2 cellular contexts compared by ENCODE assay signal in the genomic region with DNA sequence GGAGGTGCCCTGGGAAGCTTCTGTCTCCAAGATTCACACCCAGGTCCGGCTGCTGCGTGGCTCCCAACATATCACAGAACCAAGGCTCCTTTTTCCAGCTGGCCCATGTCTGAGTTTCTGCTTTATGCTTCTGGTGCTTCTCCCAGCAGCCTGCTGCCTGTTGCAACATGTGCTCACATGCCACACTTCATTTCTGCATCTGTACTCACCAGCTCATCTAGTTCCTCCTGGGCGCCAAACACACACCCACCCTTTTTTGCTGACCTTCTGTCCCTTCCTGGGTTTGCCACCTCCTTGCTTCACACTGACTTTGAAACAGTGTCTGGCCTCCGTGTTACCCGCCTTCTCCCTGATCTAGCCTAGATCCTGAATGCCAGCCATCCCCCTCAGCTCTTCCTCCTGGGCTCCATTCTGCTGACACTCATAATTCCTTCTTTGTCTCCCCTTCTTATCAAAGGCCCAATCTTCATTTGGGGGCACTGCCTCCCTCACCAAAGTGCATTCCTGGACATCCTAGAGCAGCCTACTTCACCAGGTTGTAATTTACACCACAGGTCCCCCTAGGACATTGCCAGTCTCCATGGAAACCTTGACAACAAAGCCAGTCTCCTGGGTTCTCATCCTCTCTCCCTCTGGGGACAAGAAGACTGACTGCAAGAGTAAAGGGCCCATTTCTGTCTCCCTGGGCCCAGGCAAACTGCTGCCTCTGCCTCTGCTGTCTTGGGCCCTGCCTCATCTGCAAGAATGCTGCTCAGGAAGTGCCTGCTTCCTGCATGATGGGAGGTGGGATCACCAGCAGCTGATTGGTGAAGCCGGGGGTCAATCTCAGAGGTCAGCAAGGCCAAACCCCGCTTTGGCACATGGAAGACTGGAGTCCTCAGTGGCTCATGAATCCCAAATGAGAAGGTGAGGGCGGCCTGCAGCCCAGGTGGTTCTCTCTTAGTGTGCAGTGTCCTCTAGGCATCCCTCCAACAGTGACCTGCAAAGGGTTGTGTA.
TF ChIP-seq lines count a peak whose summit lies in the region.

No MANE protein-coding gene starts in this region.

TF ChIP-seq in SK-N-SH, 30 proteins besides CTCF, POLR2A, EP300 and RAD21:
- TF ChIP-seq, protein P1, sequence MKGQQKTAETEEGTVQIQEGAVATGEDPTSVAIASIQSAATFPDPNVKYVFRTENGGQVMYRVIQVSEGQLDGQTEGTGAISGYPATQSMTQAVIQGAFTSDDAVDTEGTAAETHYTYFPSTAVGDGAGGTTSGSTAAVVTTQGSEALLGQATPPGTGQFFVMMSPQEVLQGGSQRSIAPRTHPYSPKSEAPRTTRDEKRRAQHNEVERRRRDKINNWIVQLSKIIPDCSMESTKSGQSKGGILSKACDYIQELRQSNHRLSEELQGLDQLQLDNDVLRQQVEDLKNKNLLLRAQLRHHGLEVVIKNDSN (IDR thresholded peaks at IDR 0.05; ENCODE audit: borderline replicate concordance, low read depth): no peak

TF ChIP-seq in SK-N-SH treated with all-trans-retinoic acid at 6 μM for 48 hours, 23 proteins besides CTCF, POLR2A, EP300 and RAD21:
- TF ChIP-seq CSRNP3 (CRISPR knock-in tag; IDR thresholded peaks at IDR 0.05) (no peak), PPARA (CRISPR knock-in tag; IDR thresholded peaks at IDR 0.05; ENCODE audit: borderline replicate concordance) (no peak), ZNF8 (CRISPR knock-in tag; IDR thresholded peaks at IDR 0.05) (no peak), CREB5 (CRISPR knock-in tag; IDR thresholded peaks at IDR 0.05; ENCODE audit: low read depth) (no peak), CSDC2 (CRISPR knock-in tag; IDR thresholded peaks at IDR 0.05) (no peak), ARNTL (CRISPR knock-in tag; IDR thresholded peaks at IDR 0.05; ENCODE audit: borderline replicate concordance, low read depth) (no peak), RARB (CRISPR knock-in tag; IDR thresholded peaks at IDR 0.05) (no peak)
- TF ChIP-seq, protein P2, sequence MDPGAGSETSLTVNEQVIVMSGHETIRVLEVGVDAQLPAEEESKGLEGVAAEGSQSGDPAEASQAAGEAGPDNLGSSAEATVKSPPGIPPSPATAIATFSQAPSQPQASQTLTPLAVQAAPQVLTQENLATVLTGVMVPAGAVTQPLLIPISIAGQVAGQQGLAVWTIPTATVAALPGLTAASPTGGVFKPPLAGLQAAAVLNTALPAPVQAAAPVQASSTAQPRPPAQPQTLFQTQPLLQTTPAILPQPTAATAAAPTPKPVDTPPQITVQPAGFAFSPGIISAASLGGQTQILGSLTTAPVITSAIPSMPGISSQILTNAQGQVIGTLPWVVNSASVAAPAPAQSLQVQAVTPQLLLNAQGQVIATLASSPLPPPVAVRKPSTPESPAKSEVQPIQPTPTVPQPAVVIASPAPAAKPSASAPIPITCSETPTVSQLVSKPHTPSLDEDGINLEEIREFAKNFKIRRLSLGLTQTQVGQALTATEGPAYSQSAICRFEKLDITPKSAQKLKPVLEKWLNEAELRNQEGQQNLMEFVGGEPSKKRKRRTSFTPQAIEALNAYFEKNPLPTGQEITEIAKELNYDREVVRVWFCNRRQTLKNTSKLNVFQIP (CRISPR knock-in tag; IDR thresholded peaks at IDR 0.05; ENCODE audit: borderline replicate concordance, low read depth): no peak
- TF ChIP-seq, protein P3, sequence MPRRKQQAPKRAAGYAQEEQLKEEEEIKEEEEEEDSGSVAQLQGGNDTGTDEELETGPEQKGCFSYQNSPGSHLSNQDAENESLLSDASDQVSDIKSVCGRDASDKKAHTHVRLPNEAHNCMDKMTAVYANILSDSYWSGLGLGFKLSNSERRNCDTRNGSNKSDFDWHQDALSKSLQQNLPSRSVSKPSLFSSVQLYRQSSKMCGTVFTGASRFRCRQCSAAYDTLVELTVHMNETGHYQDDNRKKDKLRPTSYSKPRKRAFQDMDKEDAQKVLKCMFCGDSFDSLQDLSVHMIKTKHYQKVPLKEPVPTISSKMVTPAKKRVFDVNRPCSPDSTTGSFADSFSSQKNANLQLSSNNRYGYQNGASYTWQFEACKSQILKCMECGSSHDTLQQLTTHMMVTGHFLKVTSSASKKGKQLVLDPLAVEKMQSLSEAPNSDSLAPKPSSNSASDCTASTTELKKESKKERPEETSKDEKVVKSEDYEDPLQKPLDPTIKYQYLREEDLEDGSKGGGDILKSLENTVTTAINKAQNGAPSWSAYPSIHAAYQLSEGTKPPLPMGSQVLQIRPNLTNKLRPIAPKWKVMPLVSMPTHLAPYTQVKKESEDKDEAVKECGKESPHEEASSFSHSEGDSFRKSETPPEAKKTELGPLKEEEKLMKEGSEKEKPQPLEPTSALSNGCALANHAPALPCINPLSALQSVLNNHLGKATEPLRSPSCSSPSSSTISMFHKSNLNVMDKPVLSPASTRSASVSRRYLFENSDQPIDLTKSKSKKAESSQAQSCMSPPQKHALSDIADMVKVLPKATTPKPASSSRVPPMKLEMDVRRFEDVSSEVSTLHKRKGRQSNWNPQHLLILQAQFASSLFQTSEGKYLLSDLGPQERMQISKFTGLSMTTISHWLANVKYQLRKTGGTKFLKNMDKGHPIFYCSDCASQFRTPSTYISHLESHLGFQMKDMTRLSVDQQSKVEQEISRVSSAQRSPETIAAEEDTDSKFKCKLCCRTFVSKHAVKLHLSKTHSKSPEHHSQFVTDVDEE (CRISPR knock-in tag; IDR thresholded peaks at IDR 0.05): no peak
TF ChIP-seq in SK-N-SH treated with all-trans-retinoic acid at 6 μM for 48 hours: peak in this region for 0.
